Comparison of ENCODE assay signal across 14 cellular contexts in genomic region chr1:156232222-156232621, GRCh38. TPM values are rescaled to one million over a fixed set of nuclear protein-coding genes. Genes with fewer than 3 reads are reported as not detected.
DNase-seq lines count a peak whose midpoint lies in the region; ATAC-seq and TF ChIP-seq lines count a peak whose summit lies in the region.
"Had no signal": no experiment of that assay in that cellular context is flagged by ENCODE, and none has a peak within 500 bp of the region (broad histone marks: within the 10 kb centered on the region; RNA-seq: fewer than 3 reads in every experiment).

No MANE protein-coding gene starts in this region.

- no peaks in the 10 kb centered on the region for H3K9me3 ChIP-seq in iPS-15b (ENCODE audit: control insufficient read depth, insufficient read depth, low read length)
- H3K9me3 ChIP-seq: gastroesophageal sphincter, Peyer's patch, spleen, tibial nerve had no signal

- no peaks in the 10 kb centered on the region for H3K9me2 ChIP-seq in GM23338 (ENCODE audit: insufficient read depth)

- H3K27me3 ChIP-seq in GM23338 (ENCODE audit: insufficient read depth) (no peaks in the 10 kb centered on the region), iPS-15b (ENCODE audit: control insufficient read depth, insufficient read depth, low read length) (no peaks in the 10 kb centered on the region)
- H3K27me3 ChIP-seq: gastroesophageal sphincter, Peyer's patch, spleen, tibial nerve had no signal

- peak overlapping the region; percentile 26 for H3K9ac ChIP-seq in iPS-15b (ENCODE audit: low read depth, low read length)
- H3K9ac ChIP-seq: KMS-11 had no signal

- H3K79me2 ChIP-seq in GM23338 (replicated peaks; ENCODE audit: insufficient read depth) = no peaks in the 10 kb centered on the region

- no peaks in the 10 kb centered on the region for H3K4me1 Mint-ChIP-seq in GM23338
- peaks cover 27% of the 10 kb centered on the region for H3K4me1 Mint-ChIP-seq in HFFc6 (ENCODE audit: low read depth)
- H3K4me1 Mint-ChIP-seq: stimulated activated memory B cell treated with anti-CD40 and anti-IgM and Interleukin-4, amounts not matched to agents 10 μg/mL and 1 μg/mL and 100 μg/mL, for 72 hours had no signal

- ATAC-seq in GM23338 = peak; percentile 23; the same call in 2 of the 3 replicates
- ATAC-seq: gastroesophageal sphincter; stimulated activated memory B cell treated with anti-CD40 and anti-IgM and Interleukin-4, amounts not matched to agents 10 μg/mL and 1 μg/mL and 100 μg/mL, for 72 hours had no signal

- no peaks in the 10 kb centered on the region for H4K20me1 ChIP-seq in GM23338 (replicated peaks; ENCODE audit: insufficient read depth)

- no peak for TF ChIP-seq CTCF in GM23338 (conservative IDR thresholded peaks at IDR 0.05; ENCODE audit: low read depth in 2 of 2)
- TF ChIP-seq CTCF in HFFc6 (IDR thresholded peaks at IDR 0.05) = no peak

- H3K27ac ChIP-seq in GM23338 (ENCODE audit: low read depth) = 0 out of 2 replicates have a peak overlapping the region, but pooled peaks have one; percentile 39
- H3K27ac ChIP-seq: gastroesophageal sphincter, HL-60, KMS-11, Peyer's patch, spleen, tibial nerve had no signal

- H3K4me3 Mint-ChIP-seq in GM23338 (no peak overlapping the region), HFFc6 (no peak overlapping the region)
- H3K4me3 Mint-ChIP-seq: stimulated activated memory B cell treated with anti-CD40 and anti-IgM and Interleukin-4, amounts not matched to agents 10 μg/mL and 1 μg/mL and 100 μg/mL, for 72 hours had no signal

- no peak overlapping the region for H3K4me2 ChIP-seq in GM23338
- H3K4me2 ChIP-seq: KMS-11 had no signal

- H3K4me3 ChIP-seq in GM23338 (no peak overlapping the region), iPS-15b (ENCODE audit: low read depth, low read length) (no peak overlapping the region)
- H3K4me3 ChIP-seq: gastroesophageal sphincter, Peyer's patch, spleen, tibial nerve had no signal

- peaks cover 12% of the 10 kb centered on the region for H3K36me3 ChIP-seq in GM23338 (ENCODE audit: insufficient read depth)
- peaks cover 18% of the 10 kb centered on the region for H3K36me3 ChIP-seq in iPS-15b (ENCODE audit: control insufficient read depth, insufficient read depth, low read length)

- no peaks in the 10 kb centered on the region for H3K4me1 ChIP-seq in GM23338 (ENCODE audit: insufficient read depth)
- no peaks in the 10 kb centered on the region for H3K4me1 ChIP-seq in iPS-15b (ENCODE audit: control insufficient read depth, insufficient read depth, low read length)
- H3K4me1 ChIP-seq: Peyer's patch, spleen had no signal

- H3K27ac Mint-ChIP-seq in GM23338 = peak overlapping the region; percentile 74
- H3K27ac Mint-ChIP-seq in HFFc6 = no peak overlapping the region; the same call in 1 of the 2 replicates
- H3K27ac Mint-ChIP-seq: stimulated activated memory B cell treated with anti-CD40 and anti-IgM and Interleukin-4, amounts not matched to agents 10 μg/mL and 1 μg/mL and 100 μg/mL, for 72 hours had no signal

- H3K36me3 Mint-ChIP-seq in GM23338 (ENCODE audit: low read depth) = peaks cover 38% of the 10 kb centered on the region
- H3K36me3 Mint-ChIP-seq in HFFc6 (ENCODE audit: low read depth) = peaks cover 15% of the 10 kb centered on the region; the same call in 1 of the 2 replicates

- DNase-seq in GM23338 (ENCODE audit: low spot score) = no peak
- peak; percentile 42 for DNase-seq in NCI-H2227 (lab: John Stamatoyannopoulos, UW; ENCODE audit: unreplicated experiment)
- no peak for DNase-seq in NCI-H345 treated with DMSO at 0.1 percent for 48 hours (lab: John Stamatoyannopoulos, UW; ENCODE audit: unreplicated experiment)
- DNase-seq in HFFc6 = no peak
- DNase-seq: activated effector memory CD4-positive, alpha-beta T cell treated with anti-CD3 and anti-CD28 coated beads, Interleukin-2, amount 50 U/mL, for 16 hours; NCI-H146; Peyer's patch; spleen had no signal

- H3K27me3 Mint-ChIP-seq in GM23338 (ENCODE audit: insufficient read depth, low read depth, poor library complexity) (peaks cover 8% of the 10 kb centered on the region), HFFc6 (ENCODE audit: insufficient read depth) (no peaks in the 10 kb centered on the region; the same call in 1 of the 2 replicates)
- H3K27me3 Mint-ChIP-seq: stimulated activated memory B cell treated with anti-CD40 and anti-IgM and Interleukin-4, amounts not matched to agents 10 μg/mL and 1 μg/mL and 100 μg/mL, for 72 hours had no signal

- H2AFZ ChIP-seq in GM23338 = no peak overlapping the region

- H3K9me3 Mint-ChIP-seq in GM23338 = no peaks in the 10 kb centered on the region
- H3K9me3 Mint-ChIP-seq in HFFc6 = no peaks in the 10 kb centered on the region
- H3K9me3 Mint-ChIP-seq: stimulated activated memory B cell treated with anti-CD40 and anti-IgM and Interleukin-4, amounts not matched to agents 10 μg/mL and 1 μg/mL and 100 μg/mL, for 72 hours had no signal

- H3F3A ChIP-seq in GM23338 (replicated peaks; ENCODE audit: low read depth) = peaks cover 12% of the 10 kb centered on the region; the same call in 1 of the 2 replicates

TF ChIP-seq in GM23338, 12 proteins besides CTCF, POLR2A, EP300 and RAD21 (continues in another document):
- no peak for TF ChIP-seq CREB1 (CRISPR knock-in tag; IDR thresholded peaks at IDR 0.05; ENCODE audit: low read depth)
- TF ChIP-seq, protein P1, sequence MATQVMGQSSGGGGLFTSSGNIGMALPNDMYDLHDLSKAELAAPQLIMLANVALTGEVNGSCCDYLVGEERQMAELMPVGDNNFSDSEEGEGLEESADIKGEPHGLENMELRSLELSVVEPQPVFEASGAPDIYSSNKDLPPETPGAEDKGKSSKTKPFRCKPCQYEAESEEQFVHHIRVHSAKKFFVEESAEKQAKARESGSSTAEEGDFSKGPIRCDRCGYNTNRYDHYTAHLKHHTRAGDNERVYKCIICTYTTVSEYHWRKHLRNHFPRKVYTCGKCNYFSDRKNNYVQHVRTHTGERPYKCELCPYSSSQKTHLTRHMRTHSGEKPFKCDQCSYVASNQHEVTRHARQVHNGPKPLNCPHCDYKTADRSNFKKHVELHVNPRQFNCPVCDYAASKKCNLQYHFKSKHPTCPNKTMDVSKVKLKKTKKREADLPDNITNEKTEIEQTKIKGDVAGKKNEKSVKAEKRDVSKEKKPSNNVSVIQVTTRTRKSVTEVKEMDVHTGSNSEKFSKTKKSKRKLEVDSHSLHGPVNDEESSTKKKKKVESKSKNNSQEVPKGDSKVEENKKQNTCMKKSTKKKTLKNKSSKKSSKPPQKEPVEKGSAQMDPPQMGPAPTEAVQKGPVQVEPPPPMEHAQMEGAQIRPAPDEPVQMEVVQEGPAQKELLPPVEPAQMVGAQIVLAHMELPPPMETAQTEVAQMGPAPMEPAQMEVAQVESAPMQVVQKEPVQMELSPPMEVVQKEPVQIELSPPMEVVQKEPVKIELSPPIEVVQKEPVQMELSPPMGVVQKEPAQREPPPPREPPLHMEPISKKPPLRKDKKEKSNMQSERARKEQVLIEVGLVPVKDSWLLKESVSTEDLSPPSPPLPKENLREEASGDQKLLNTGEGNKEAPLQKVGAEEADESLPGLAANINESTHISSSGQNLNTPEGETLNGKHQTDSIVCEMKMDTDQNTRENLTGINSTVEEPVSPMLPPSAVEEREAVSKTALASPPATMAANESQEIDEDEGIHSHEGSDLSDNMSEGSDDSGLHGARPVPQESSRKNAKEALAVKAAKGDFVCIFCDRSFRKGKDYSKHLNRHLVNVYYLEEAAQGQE (IDR thresholded peaks at IDR 0.05; ENCODE audit: unreplicated experiment) = no peak
- no peak for TF ChIP-seq EZH2phosphoT487 (IDR thresholded peaks at IDR 0.05; ENCODE audit: unreplicated experiment)
- TF ChIP-seq JUNB (IDR thresholded peaks at IDR 0.05; ENCODE audit: unreplicated experiment) = no peak
- no peak for TF ChIP-seq EZH2 (IDR thresholded peaks at IDR 0.05; ENCODE audit: low read depth, unreplicated experiment)
- no peak for TF ChIP-seq NANOG (IDR thresholded peaks at IDR 0.05; ENCODE audit: borderline replicate concordance)
- TF ChIP-seq POLR2AphosphoS5 (IDR thresholded peaks at IDR 0.05; ENCODE audit: low read depth) = no peak
- TF ChIP-seq ZNF331 (CRISPR knock-in tag; IDR thresholded peaks at IDR 0.05; ENCODE audit: low read depth) = no peak

RNA-seq across cellular contexts. Expression of gene BGLAP, which starts 9.8 kb away (rescaled TPM):
- 0.42 and 2.7 TPM in 2 replicates for total RNA-seq in GM23338 (2014; rRNA removed; shearing (Covaris generic))
- 0.36 and 1.2 TPM in 2 replicates for polyA plus RNA-seq in GM23338 (2016; fragmentation: Nextera tagmentation; extraction: Ambion mirVana)
- under 1 TPM in 2 of 6 experiments, not detected in 4; 0.40 to 0.62 TPM for total RNA-seq in HFFc6 (2021; fragmentation: NEBNext Ultra II Directional; extraction: Animal tissue kit (Norgen Biotek cat#: 25700))

RNA-seq across cellular contexts. Expression of gene PAQR6, which starts 15.6 kb away (rescaled TPM):
- 3.3 and 4.2 TPM in 2 replicates for total RNA-seq in GM23338 (2014; rRNA removed; shearing (Covaris generic))
- 2.4 and 2.6 TPM in 2 replicates for polyA plus RNA-seq in GM23338 (2016; fragmentation: Nextera tagmentation; extraction: Ambion mirVana)
- under 1 TPM; 0.45 to 0.65 (median 0.52) TPM for total RNA-seq in HFFc6 (2021; fragmentation: NEBNext Ultra II Directional; extraction: Animal tissue kit (Norgen Biotek cat#: 25700))

RNA-seq across cellular contexts. Expression of gene PMF1, which starts 19.4 kb away (rescaled TPM):
- total RNA-seq in GM23338 (2014; rRNA removed; shearing (Covaris generic)) = 86.1 and 112 TPM in 2 replicates
- polyA plus RNA-seq in GM23338 (2016; fragmentation: Nextera tagmentation; extraction: Ambion mirVana) = 118 and 120 TPM in 2 replicates
- total RNA-seq in HFFc6 (2021; fragmentation: NEBNext Ultra II Directional; extraction: Animal tissue kit (Norgen Biotek cat#: 25700)) = 10 to 100 TPM; 32.7 to 41.0 (median 39.5) TPM

RNA-seq across cellular contexts. Expression of gene SLC25A44, which starts 38.3 kb away (rescaled TPM):
- 19.9 and 25.1 TPM in 2 replicates for total RNA-seq in GM23338 (2014; rRNA removed; shearing (Covaris generic))
- polyA plus RNA-seq in GM23338 (2016; fragmentation: Nextera tagmentation; extraction: Ambion mirVana) = 7.0 and 7.6 TPM in 2 replicates
- 10 to 100 TPM; 19.6 to 25.2 (median 23.4) TPM for total RNA-seq in HFFc6 (2021; fragmentation: NEBNext Ultra II Directional; extraction: Animal tissue kit (Norgen Biotek cat#: 25700))

RNA-seq across cellular contexts. Expression of gene SMG5, which starts 50.4 kb away (rescaled TPM):
- total RNA-seq in GM23338 (2014; rRNA removed; shearing (Covaris generic)) = 109 and 118 TPM in 2 replicates
- 21.3 and 25.9 TPM in 2 replicates for polyA plus RNA-seq in GM23338 (2016; fragmentation: Nextera tagmentation; extraction: Ambion mirVana)
- total RNA-seq in HFFc6 (2021; fragmentation: NEBNext Ultra II Directional; extraction: Animal tissue kit (Norgen Biotek cat#: 25700)) = 10 to 100 TPM; 46.8 to 56.5 (median 50.6) TPM
